ENCODE assay signal across 1 cellular context in the genomic region with DNA sequence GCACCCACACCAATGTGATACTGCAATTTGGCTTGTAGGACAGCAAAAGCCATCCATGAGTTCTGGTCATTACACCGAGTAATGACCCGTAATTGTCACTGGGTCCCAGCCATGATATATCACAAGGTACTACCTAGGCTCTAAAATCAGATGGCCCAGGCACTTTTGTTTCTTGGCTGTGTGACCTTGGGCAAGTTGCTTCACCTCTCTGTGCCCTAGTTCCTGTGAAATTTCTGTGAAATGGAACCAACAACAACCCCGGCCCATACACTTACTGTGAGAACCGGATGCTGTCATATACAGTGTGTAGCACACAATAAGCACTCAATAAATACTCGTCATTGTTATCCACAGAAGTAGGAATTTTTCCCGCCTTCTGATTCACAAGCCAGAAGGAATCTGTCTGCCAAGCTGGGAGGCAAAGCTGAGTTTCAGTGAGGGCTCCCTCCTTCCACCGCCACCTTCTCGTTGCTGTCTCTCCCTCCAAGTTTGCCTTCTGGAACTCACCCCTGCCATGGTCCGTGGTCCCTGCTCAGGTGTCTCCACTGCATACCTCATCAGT.
TF ChIP-seq lines count a peak whose summit lies in the region.

No MANE protein-coding gene starts in this region.

TF ChIP-seq in WTC11, 78 proteins besides CTCF, POLR2A, EP300 and RAD21 (continued from another document):
- TF ChIP-seq, protein P1, sequence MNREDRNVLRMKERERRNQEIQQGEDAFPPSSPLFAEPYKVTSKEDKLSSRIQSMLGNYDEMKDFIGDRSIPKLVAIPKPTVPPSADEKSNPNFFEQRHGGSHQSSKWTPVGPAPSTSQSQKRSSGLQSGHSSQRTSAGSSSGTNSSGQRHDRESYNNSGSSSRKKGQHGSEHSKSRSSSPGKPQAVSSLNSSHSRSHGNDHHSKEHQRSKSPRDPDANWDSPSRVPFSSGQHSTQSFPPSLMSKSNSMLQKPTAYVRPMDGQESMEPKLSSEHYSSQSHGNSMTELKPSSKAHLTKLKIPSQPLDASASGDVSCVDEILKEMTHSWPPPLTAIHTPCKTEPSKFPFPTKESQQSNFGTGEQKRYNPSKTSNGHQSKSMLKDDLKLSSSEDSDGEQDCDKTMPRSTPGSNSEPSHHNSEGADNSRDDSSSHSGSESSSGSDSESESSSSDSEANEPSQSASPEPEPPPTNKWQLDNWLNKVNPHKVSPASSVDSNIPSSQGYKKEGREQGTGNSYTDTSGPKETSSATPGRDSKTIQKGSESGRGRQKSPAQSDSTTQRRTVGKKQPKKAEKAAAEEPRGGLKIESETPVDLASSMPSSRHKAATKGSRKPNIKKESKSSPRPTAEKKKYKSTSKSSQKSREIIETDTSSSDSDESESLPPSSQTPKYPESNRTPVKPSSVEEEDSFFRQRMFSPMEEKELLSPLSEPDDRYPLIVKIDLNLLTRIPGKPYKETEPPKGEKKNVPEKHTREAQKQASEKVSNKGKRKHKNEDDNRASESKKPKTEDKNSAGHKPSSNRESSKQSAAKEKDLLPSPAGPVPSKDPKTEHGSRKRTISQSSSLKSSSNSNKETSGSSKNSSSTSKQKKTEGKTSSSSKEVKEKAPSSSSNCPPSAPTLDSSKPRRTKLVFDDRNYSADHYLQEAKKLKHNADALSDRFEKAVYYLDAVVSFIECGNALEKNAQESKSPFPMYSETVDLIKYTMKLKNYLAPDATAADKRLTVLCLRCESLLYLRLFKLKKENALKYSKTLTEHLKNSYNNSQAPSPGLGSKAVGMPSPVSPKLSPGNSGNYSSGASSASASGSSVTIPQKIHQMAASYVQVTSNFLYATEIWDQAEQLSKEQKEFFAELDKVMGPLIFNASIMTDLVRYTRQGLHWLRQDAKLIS (CRISPR knock-in tag; IDR thresholded peaks at IDR 0.05; ENCODE audit: borderline replicate concordance), result no peak
- no peak for TF ChIP-seq CBFB (CRISPR knock-in tag; IDR thresholded peaks at IDR 0.05; ENCODE audit: low read depth)
- TF ChIP-seq, protein P2, sequence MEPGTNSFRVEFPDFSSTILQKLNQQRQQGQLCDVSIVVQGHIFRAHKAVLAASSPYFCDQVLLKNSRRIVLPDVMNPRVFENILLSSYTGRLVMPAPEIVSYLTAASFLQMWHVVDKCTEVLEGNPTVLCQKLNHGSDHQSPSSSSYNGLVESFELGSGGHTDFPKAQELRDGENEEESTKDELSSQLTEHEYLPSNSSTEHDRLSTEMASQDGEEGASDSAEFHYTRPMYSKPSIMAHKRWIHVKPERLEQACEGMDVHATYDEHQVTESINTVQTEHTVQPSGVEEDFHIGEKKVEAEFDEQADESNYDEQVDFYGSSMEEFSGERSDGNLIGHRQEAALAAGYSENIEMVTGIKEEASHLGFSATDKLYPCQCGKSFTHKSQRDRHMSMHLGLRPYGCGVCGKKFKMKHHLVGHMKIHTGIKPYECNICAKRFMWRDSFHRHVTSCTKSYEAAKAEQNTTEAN (CRISPR knock-in tag; IDR thresholded peaks at IDR 0.05), result no peak
- TF ChIP-seq, protein P3, sequence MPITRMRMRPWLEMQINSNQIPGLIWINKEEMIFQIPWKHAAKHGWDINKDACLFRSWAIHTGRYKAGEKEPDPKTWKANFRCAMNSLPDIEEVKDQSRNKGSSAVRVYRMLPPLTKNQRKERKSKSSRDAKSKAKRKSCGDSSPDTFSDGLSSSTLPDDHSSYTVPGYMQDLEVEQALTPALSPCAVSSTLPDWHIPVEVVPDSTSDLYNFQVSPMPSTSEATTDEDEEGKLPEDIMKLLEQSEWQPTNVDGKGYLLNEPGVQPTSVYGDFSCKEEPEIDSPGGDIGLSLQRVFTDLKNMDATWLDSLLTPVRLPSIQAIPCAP (CRISPR knock-in tag; IDR thresholded peaks at IDR 0.05), result no peak
- TF ChIP-seq, protein P4, sequence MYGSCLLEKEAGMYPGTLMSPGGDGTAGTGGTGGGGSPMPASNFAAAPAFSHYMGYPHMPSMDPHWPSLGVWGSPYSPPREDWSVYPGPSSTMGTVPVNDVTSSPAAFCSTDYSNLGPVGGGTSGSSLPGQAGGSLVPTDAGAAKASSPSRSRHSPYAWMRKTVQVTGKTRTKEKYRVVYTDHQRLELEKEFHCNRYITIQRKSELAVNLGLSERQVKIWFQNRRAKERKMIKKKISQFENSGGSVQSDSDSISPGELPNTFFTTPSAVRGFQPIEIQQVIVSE (CRISPR knock-in tag; IDR thresholded peaks at IDR 0.05; ENCODE audit: borderline replicate concordance), result no peak
- no peak for TF ChIP-seq ETV6 (CRISPR knock-in tag; IDR thresholded peaks at IDR 0.05)
- TF ChIP-seq OVOL2 (CRISPR knock-in tag; IDR thresholded peaks at IDR 0.05; ENCODE audit: borderline replicate concordance), result no peak
- TF ChIP-seq SP1 (CRISPR knock-in tag; conservative IDR thresholded peaks at IDR 0.05), result no peak
- TF ChIP-seq, protein P5, sequence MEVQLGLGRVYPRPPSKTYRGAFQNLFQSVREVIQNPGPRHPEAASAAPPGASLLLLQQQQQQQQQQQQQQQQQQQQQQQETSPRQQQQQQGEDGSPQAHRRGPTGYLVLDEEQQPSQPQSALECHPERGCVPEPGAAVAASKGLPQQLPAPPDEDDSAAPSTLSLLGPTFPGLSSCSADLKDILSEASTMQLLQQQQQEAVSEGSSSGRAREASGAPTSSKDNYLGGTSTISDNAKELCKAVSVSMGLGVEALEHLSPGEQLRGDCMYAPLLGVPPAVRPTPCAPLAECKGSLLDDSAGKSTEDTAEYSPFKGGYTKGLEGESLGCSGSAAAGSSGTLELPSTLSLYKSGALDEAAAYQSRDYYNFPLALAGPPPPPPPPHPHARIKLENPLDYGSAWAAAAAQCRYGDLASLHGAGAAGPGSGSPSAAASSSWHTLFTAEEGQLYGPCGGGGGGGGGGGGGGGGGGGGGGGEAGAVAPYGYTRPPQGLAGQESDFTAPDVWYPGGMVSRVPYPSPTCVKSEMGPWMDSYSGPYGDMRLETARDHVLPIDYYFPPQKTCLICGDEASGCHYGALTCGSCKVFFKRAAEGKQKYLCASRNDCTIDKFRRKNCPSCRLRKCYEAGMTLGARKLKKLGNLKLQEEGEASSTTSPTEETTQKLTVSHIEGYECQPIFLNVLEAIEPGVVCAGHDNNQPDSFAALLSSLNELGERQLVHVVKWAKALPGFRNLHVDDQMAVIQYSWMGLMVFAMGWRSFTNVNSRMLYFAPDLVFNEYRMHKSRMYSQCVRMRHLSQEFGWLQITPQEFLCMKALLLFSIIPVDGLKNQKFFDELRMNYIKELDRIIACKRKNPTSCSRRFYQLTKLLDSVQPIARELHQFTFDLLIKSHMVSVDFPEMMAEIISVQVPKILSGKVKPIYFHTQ (CRISPR knock-in tag; IDR thresholded peaks at IDR 0.05), result no peak
- TF ChIP-seq, protein P6, sequence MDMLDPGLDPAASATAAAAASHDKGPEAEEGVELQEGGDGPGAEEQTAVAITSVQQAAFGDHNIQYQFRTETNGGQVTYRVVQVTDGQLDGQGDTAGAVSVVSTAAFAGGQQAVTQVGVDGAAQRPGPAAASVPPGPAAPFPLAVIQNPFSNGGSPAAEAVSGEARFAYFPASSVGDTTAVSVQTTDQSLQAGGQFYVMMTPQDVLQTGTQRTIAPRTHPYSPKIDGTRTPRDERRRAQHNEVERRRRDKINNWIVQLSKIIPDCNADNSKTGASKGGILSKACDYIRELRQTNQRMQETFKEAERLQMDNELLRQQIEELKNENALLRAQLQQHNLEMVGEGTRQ (CRISPR knock-in tag; IDR thresholded peaks at IDR 0.05), result no peak
- TF ChIP-seq ZNF138 (CRISPR knock-in tag; conservative IDR thresholded peaks at IDR 0.05), result no peak
- no peak for TF ChIP-seq JAZF1 (CRISPR knock-in tag; IDR thresholded peaks at IDR 0.05)
